In the genomic region with DNA sequence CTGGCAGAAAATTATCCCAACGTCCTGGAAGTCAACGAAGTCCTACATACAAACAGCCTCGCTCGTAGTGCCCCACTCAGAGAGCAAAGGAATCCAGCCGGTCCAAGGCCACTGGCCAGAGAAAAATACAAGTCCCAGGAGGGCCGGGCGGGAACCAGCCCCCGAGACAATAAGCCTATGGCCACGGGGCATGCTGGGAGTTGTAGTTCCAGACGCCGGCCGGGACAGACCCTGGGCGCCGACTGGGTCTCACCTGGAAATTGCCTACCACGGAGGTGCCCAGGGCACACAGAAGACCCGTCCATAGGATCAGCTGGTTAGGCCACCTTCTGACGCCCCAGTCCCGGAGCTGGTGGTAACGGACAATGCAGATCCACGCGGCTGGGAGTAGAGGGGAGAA, we compare ENCODE assay signal across 10 cellular contexts. TPM values are rescaled to one million over a fixed set of nuclear protein-coding genes. Genes with fewer than 3 reads are reported as not detected.
DNase-seq lines count a peak whose midpoint lies in the region; TF ChIP-seq lines count a peak whose summit lies in the region.
"Had no signal": no experiment of that assay in that cellular context is flagged by ENCODE, and none has a peak within 500 bp of the region (broad histone marks: within the 10 kb centered on the region; RNA-seq: fewer than 3 reads in every experiment).

No MANE protein-coding gene starts in this region.

- H3K4me1 Mint-ChIP-seq in brain = peaks cover 7% of the 10 kb centered on the region
- peaks cover 0 to 1% (median 0%) of the 10 kb centered on the region in 3 donors for H3K4me1 Mint-ChIP-seq in CD8-positive, alpha-beta memory T cell

- H3K27me3 ChIP-seq in CD8-positive, alpha-beta memory T cell (ENCODE audit: insufficient read depth, low read length, poor library complexity, severe bottlenecking) = no peaks in the 10 kb centered on the region

- H3K36me3 Mint-ChIP-seq in brain = no peaks in the 10 kb centered on the region
- no peaks in the 10 kb centered on the region for H3K36me3 Mint-ChIP-seq in CD8-positive, alpha-beta memory T cell
- H3K36me3 Mint-ChIP-seq: CD8-positive, alpha-beta T cell had no signal

- TF ChIP-seq CTCF in AG04449 (IDR thresholded peaks at IDR 0.05; ENCODE audit: insufficient read depth, low read length, missing control alignments) (no peak), brain (conservative IDR thresholded peaks at IDR 0.05) (no peak)

- H3K9me3 ChIP-seq in CD8-positive, alpha-beta memory T cell (ENCODE audit: low read length) = no peaks in the 10 kb centered on the region

- POLR2A ChIA-PET in AG04449 (lab: Yijun Ruan, JAX) (no interaction called here), HEK293T (lab: Yijun Ruan, JAX) (interaction anchor here (0.7 kb wide), 1 partner anchor 17 kb away, joined by 3 read pairs; no protein-coding TSS in a partner anchor)
- POLR2A ChIA-PET in CD8-positive, alpha-beta memory T cell (lab: Charles Lee) = interaction anchor here (0.6 kb wide), 1 partner anchor 47 kb away, joined by 7 read pairs; no protein-coding TSS in a partner anchor

- H3K9me3 Mint-ChIP-seq in brain = peaks cover 0 to 3% (median 0%) of the 10 kb centered on the region in 5 experiments
- H3K9me3 Mint-ChIP-seq in CD8-positive, alpha-beta memory T cell = no peaks in the 10 kb centered on the region
- H3K9me3 Mint-ChIP-seq: CD8-positive, alpha-beta T cell had no signal

- H3K4me1 ChIP-seq in CD8-positive, alpha-beta memory T cell (ENCODE audit: insufficient read depth, low read length) = no peaks in the 10 kb centered on the region

- CTCF ChIA-PET in AG04449 (lab: Yijun Ruan, JAX) = interaction anchor here (1.5 to 14.1 kb wide), 4 partner anchors 16 to 148 kb away, joined by 3 to 135 read pairs (median 4); no protein-coding TSS in a partner anchor
- CTCF ChIA-PET in HEK293T (lab: Yijun Ruan, JAX) = no interaction called here
- CTCF ChIA-PET in CD8-positive, alpha-beta memory T cell (lab: Charles Lee) = interaction anchor here (1.1 kb wide), 1 partner anchor 18 kb away, joined by 3 read pairs; no protein-coding TSS in a partner anchor

- H3K36me3 ChIP-seq in CD8-positive, alpha-beta memory T cell (ENCODE audit: insufficient read depth, low read length) = no peaks in the 10 kb centered on the region

- peak overlapping the region; percentile 33 for H3K4me3 ChIP-seq in AG04449 (ENCODE audit: low read depth, low read length)
- H3K4me3 ChIP-seq in CD8-positive, alpha-beta memory T cell (ENCODE audit: low read length) = no peak overlapping the region

- peak overlapping the region in 2 of 5 experiments; percentile 50 to 75 for H3K27ac Mint-ChIP-seq in brain
- no peak overlapping the region for H3K27ac Mint-ChIP-seq in CD8-positive, alpha-beta memory T cell
- H3K27ac Mint-ChIP-seq: CD8-positive, alpha-beta T cell had no signal

- no peak overlapping the region for H3K27ac ChIP-seq in CD8-positive, alpha-beta memory T cell (ENCODE audit: low read depth, low read length)

- H3K4me3 Mint-ChIP-seq in brain = peak overlapping the region in 4 of 5 experiments; percentile 64 to 79 (median 76)
- no peak overlapping the region for H3K4me3 Mint-ChIP-seq in CD8-positive, alpha-beta memory T cell
- H3K4me3 Mint-ChIP-seq: CD8-positive, alpha-beta T cell had no signal

- peaks cover 8% of the 10 kb centered on the region for H3K27me3 Mint-ChIP-seq in brain
- peaks cover 3 to 15% of the 10 kb centered on the region in 2 donors for H3K27me3 Mint-ChIP-seq in CD8-positive, alpha-beta memory T cell

- DNase-seq in AG04449 (ENCODE audit: low read depth, low spot score) = no peak
- DNase-seq in HEK293T (ENCODE audit: extremely low spot score) = peak; percentile 90
- DNase-seq in islet precursor cell = peak; percentile 87
- DNase-seq in MV-4-11 (lab: John Stamatoyannopoulos, UW) = no peak
- no peak for DNase-seq in amniotic stem cell (lab: John Stamatoyannopoulos, UW)
- no peak for DNase-seq in SKM-1 treated with dmso at 0.1 percent for 144 hours (lab: John Stamatoyannopoulos, UW; ENCODE audit: unreplicated experiment)
- no peak for DNase-seq in CD8-positive, alpha-beta memory T cell
- DNase-seq: CD8-positive, alpha-beta T cell; NCI-H1417 treated with DMSO at 0.1 percent for 48 hours had no signal

TF ChIP-seq in HEK293T, 16 proteins besides CTCF, POLR2A, EP300 and RAD21:
- TF ChIP-seq SUZ12 (IDR thresholded peaks at IDR 0.05) = peak; percentile 92
- TF ChIP-seq HDGF (IDR thresholded peaks at IDR 0.05; ENCODE audit: borderline replicate concordance) = no peak
- TF ChIP-seq, protein P1, sequence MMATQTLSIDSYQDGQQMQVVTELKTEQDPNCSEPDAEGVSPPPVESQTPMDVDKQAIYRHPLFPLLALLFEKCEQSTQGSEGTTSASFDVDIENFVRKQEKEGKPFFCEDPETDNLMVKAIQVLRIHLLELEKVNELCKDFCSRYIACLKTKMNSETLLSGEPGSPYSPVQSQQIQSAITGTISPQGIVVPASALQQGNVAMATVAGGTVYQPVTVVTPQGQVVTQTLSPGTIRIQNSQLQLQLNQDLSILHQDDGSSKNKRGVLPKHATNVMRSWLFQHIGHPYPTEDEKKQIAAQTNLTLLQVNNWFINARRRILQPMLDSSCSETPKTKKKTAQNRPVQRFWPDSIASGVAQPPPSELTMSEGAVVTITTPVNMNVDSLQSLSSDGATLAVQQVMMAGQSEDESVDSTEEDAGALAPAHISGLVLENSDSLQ (IDR thresholded peaks at IDR 0.05) = no peak
- no peak for TF ChIP-seq FOXM1 (IDR thresholded peaks at IDR 0.05; ENCODE audit: borderline replicate concordance)
- TF ChIP-seq ARNT (IDR thresholded peaks at IDR 0.05) = no peak
- TF ChIP-seq SP1 (IDR thresholded peaks at IDR 0.05) = no peak
- TF ChIP-seq TARDBP (IDR thresholded peaks at IDR 0.05) = no peak
- peak; percentile 81 for TF ChIP-seq L3MBTL2 (conservative IDR thresholded peaks at IDR 0.05)
- no peak for TF ChIP-seq ZNF384 (IDR thresholded peaks at IDR 0.05)
- no peak for TF ChIP-seq CTBP1 (IDR thresholded peaks at IDR 0.05; ENCODE audit: borderline replicate concordance)
- no peak for TF ChIP-seq ELF4 (IDR thresholded peaks at IDR 0.05)
- TF ChIP-seq BHLHE40 (IDR thresholded peaks at IDR 0.05; ENCODE audit: borderline replicate concordance) = no peak
- TF ChIP-seq FOXA1 (IDR thresholded peaks at IDR 0.05) = no peak
- TF ChIP-seq NFRKB (IDR thresholded peaks at IDR 0.05) = no peak
- TF ChIP-seq LEF1 (IDR thresholded peaks at IDR 0.05; ENCODE audit: borderline replicate concordance) = no peak

RNA-seq across cellular contexts. Expression of a gene that starts 5.4 kb away (rescaled TPM):
- polyA plus RNA-seq in brain (ENCODE audit: insufficient read depth, low read depth, low replicate concordance) = 1.0 TPM
- total RNA-seq in CD8-positive, alpha-beta memory T cell = under 1 TPM in 1 of 2 experiments, not detected in 1; 0.53 TPM
- polyA plus RNA-seq in CD8-positive, alpha-beta memory T cell = not detected
- total RNA-seq: CD8-positive, alpha-beta T cell had no signal

RNA-seq across cellular contexts. Expression of a gene that starts 19.9 kb away (rescaled TPM):
- 18.4 TPM for polyA plus RNA-seq in brain (ENCODE audit: insufficient read depth, low read depth, low replicate concordance)
- total RNA-seq in CD8-positive, alpha-beta memory T cell = 10 to 100 TPM; 14.6 to 15.0 TPM
- 1.6 TPM for polyA plus RNA-seq in CD8-positive, alpha-beta memory T cell

RNA-seq across cellular contexts. Expression of a gene that starts 34.7 kb away (rescaled TPM):
- polyA plus RNA-seq in brain (ENCODE audit: insufficient read depth, low read depth, low replicate concordance) = not detected
- not detected for total RNA-seq in CD8-positive, alpha-beta memory T cell
- polyA plus RNA-seq in CD8-positive, alpha-beta memory T cell = not detected

RNA-seq across cellular contexts. Expression of a gene that starts 36.0 kb away (rescaled TPM):
- 111 TPM for polyA plus RNA-seq in brain (ENCODE audit: insufficient read depth, low read depth, low replicate concordance)
- 1 to 10 TPM; 4.1 to 5.7 TPM for total RNA-seq in CD8-positive, alpha-beta memory T cell
- polyA plus RNA-seq in CD8-positive, alpha-beta memory T cell = 0.82 TPM

RNA-seq across cellular contexts. Expression of a gene that starts 39.9 kb away (rescaled TPM):
- polyA plus RNA-seq in brain (ENCODE audit: insufficient read depth, low read depth, low replicate concordance) = 97.1 TPM
- total RNA-seq in CD8-positive, alpha-beta memory T cell = 10 to 100 TPM; 82.9 to 84.1 TPM
- polyA plus RNA-seq in CD8-positive, alpha-beta memory T cell = 46.4 TPM

Comparison
In these comparisons a context has a peak if more than half of its experiments do, and no peak if none do; other contexts are left out.
1. DNase-seq: peak in HEK293T (single experiment) and islet precursor cell (single experiment); none in AG04449 (single experiment), MV-4-11 (single experiment), amniotic stem cell (single experiment), SKM-1 treated with dmso at 0.1 percent for 144 hours (single experiment) and CD8-positive, alpha-beta memory T cell (0 of 5).
2. H3K4me3 Mint-ChIP-seq: peak in brain (4 of 5); none in CD8-positive, alpha-beta memory T cell (0 of 7).